Comparison of ENCODE assay signal across 9 cellular contexts in genomic region chr10:61942997-61943457, GRCh38. TPM values are rescaled to one million over a fixed set of nuclear protein-coding genes. Genes with fewer than 3 reads are reported as not detected.
DNase-seq lines count a peak whose midpoint lies in the region; ATAC-seq, FAIRE-seq and TF ChIP-seq lines count a peak whose summit lies in the region.
"Had no signal": no experiment of that assay in that cellular context is flagged by ENCODE, and none has a peak within 500 bp of the region (broad histone marks: within the 10 kb centered on the region; RNA-seq: fewer than 3 reads in every experiment).

No MANE protein-coding gene starts in this region.

- H3K27me3 ChIP-seq in stomach = no peaks in the 10 kb centered on the region

- DNase-seq in H54 (ENCODE audit: insufficient read length, low spot score) (no peak), left ventricle myocardium superior (no peak), stomach (no peak), nucleus accumbens (lab: John Stamatoyannopoulos, UW) (no peak), SHP77 (lab: John Stamatoyannopoulos, UW) (no peak)
- no peak for DNase-seq in activated naive CD4-positive, alpha-beta T cell treated with anti-CD3 and anti-CD28 coated beads, Interleukin-2, amount 50 U/mL, for 72 hours (ENCODE audit: low spot score in 2 of 2)
- no peak for DNase-seq in activated CD8-positive, alpha-beta memory T cell treated with anti-CD3 and anti-CD28 coated beads for 24 hours
- DNase-seq: GOT3 had no signal

- no peaks in the 10 kb centered on the region for H3K9me3 Mint-ChIP-seq in activated naive CD4-positive, alpha-beta T cell treated with anti-CD3 and anti-CD28 coated beads, Interleukin-2, amount 50 U/mL, for 72 hours

- WGBS in stomach, 5 donors = 21 to 33% (median 26%) methylated on average over 1 of the region's 1 CpG

- TF ChIP-seq EP300 in stomach (IDR thresholded peaks at IDR 0.05) = no peak

- no peak for ATAC-seq in activated naive CD4-positive, alpha-beta T cell treated with anti-CD3 and anti-CD28 coated beads, Interleukin-2, amount 50 U/mL, for 72 hours
- ATAC-seq in left ventricle myocardium superior (peak; percentile 39), GM18867 (IDR thresholded peaks at IDR 0.05; ENCODE audit: unreplicated experiment) (no peak)

- H3K4me3 ChIP-seq in stomach = peak overlapping the region in 1 of 4 donors; percentile 17

- peak overlapping the region; percentile 94 to 98 for H3K27ac Mint-ChIP-seq in activated naive CD4-positive, alpha-beta T cell treated with anti-CD3 and anti-CD28 coated beads, Interleukin-2, amount 50 U/mL, for 72 hours

- H3K27ac ChIP-seq in stomach = peak overlapping the region in 4 of 5 donors; percentile 77 to 88 (median 80)

- intact Hi-C loops in left ventricle myocardium superior (cut with micrococcal nuclease) (no loop called here), stomach (cut with DNase I; ENCODE audit: low total_unique reads) (no loop called here)

- H3K36me3 ChIP-seq in stomach = peaks cover 0 to 13% (median 8%) of the 10 kb centered on the region in 4 donors

- FAIRE-seq in H54 (lab: Jason Lieb, UNC) = peak; percentile 96

- peaks cover 24 to 71% (median 51%) of the 10 kb centered on the region in 4 donors for H3K4me1 ChIP-seq in stomach

- H3K36me3 Mint-ChIP-seq in activated naive CD4-positive, alpha-beta T cell treated with anti-CD3 and anti-CD28 coated beads, Interleukin-2, amount 50 U/mL, for 72 hours = peaks cover 23 to 66% of the 10 kb centered on the region in 2 donors

- no peaks in the 10 kb centered on the region for H3K9me3 ChIP-seq in stomach

- TF ChIP-seq CTCF in stomach (IDR thresholded peaks at IDR 0.05) = no peak

- TF ChIP-seq POLR2A in H54 (IDR thresholded peaks at IDR 0.05; ENCODE audit: low read depth, low read length) = no peak
- no peak for TF ChIP-seq POLR2A in stomach (IDR thresholded peaks at IDR 0.05)

RNA-seq across cellular contexts. Expression of gene ARID5B, which starts 41.5 kb away (rescaled TPM):
- 10 to 100 TPM; 52.1 to 95.4 TPM for total RNA-seq in activated naive CD4-positive, alpha-beta T cell treated with anti-CD3 and anti-CD28 coated beads, Interleukin-2, amount 50 U/mL, for 72 hours
- total RNA-seq in left ventricle myocardium superior (12.9 TPM), stomach (10 to 100 TPM in 4 of 5 donors, 1 to 10 TPM in 1; 8.7 to 64.2 (median 21.9) TPM)
- 1 to 10 TPM; 5.4 to 8.2 (median 5.9) TPM for polyA plus RNA-seq in stomach
